Comparison of ENCODE assay signal across 22 cellular contexts in genomic region chr12:112803620-112804279, GRCh38. TPM values are rescaled to one million over a fixed set of nuclear protein-coding genes. Genes with fewer than 3 reads are reported as not detected.
"Had no signal": no experiment of that assay in that cellular context is flagged by ENCODE, and none has a peak within 500 bp of the region (broad histone marks: within the 10 kb centered on the region; RNA-seq: fewer than 3 reads in every experiment).

No MANE protein-coding gene starts in this region.

- H3K9me3 ChIP-seq: prostate gland, transverse colon, vagina had no signal

- H3K36me3 ChIP-seq: prostate gland, transverse colon, vagina had no signal

- H3K4me3 Mint-ChIP-seq: activated CD4-positive, alpha-beta T cell treated with anti-CD3 and anti-CD28 coated beads, Interleukin-2, amount 10 ng/mL, durations not matched to agents 24 days and 14 days; activated naive CD8-positive, alpha-beta T cell treated with anti-CD3 and anti-CD28 coated beads for 36 hours; brain; central memory CD8-positive, alpha-beta T cell; immature natural killer cell; nephron had no signal

- H3K36me3 Mint-ChIP-seq: activated naive CD8-positive, alpha-beta T cell treated with anti-CD3 and anti-CD28 coated beads for 36 hours; brain; immature natural killer cell had no signal

- DNase-seq: activated CD4-positive, alpha-beta T cell treated with anti-CD3 and anti-CD28 coated beads, Interleukin-2, amount 10 ng/mL, durations not matched to agents 24 days and 14 days; activated CD4-positive, CD25-positive, alpha-beta regulatory T cell; activated CD8-positive, alpha-beta memory T cell treated with anti-CD3 and anti-CD28 coated beads for 24 hours; activated gamma-delta T cell treated with Interleukin-2 at 50 U/mL for 16 hours; activated naive CD8-positive, alpha-beta T cell treated with anti-CD3 and anti-CD28 coated beads for 36 hours; amygdala; effector CD8-positive, alpha-beta T cell; foreskin keratinocyte; glutamatergic neuron; immature natural killer cell; right cardiac atrium; small intestine; stimulated activated CD4-positive, alpha-beta T cell treated with anti-CD3 and anti-CD28 coated beads, Interleukin-4, amount 100 ng/mL, for 24 hours; stimulated activated naive CD8-positive, alpha-beta T cell treated with anti-CD3 and anti-CD28 coated beads, Interleukin-15, Interleukin-2, amounts not matched to agents 100 U/mL and 50 U/mL, for 24 hours; transverse colon had no signal

- H3K4me1 ChIP-seq: foreskin keratinocyte, prostate gland, transverse colon, vagina had no signal

- H3K4me1 Mint-ChIP-seq: activated CD4-positive, alpha-beta T cell treated with anti-CD3 and anti-CD28 coated beads, Interleukin-2, amount 10 ng/mL, durations not matched to agents 24 days and 14 days; immature natural killer cell; nephron had no signal

- H3K4me3 ChIP-seq: prostate gland, transverse colon, vagina had no signal

- H3K27me3 ChIP-seq: vagina had no signal

- H3K27ac Mint-ChIP-seq: activated CD4-positive, alpha-beta T cell treated with anti-CD3 and anti-CD28 coated beads, Interleukin-2, amount 10 ng/mL, durations not matched to agents 24 days and 14 days; activated naive CD8-positive, alpha-beta T cell treated with anti-CD3 and anti-CD28 coated beads for 36 hours; brain; immature natural killer cell; nephron had no signal

- H3K27ac ChIP-seq: foreskin keratinocyte, prostate gland, transverse colon, vagina had no signal

- H3K9me3 Mint-ChIP-seq: activated CD4-positive, alpha-beta T cell treated with anti-CD3 and anti-CD28 coated beads, Interleukin-2, amount 10 ng/mL, durations not matched to agents 24 days and 14 days; activated naive CD8-positive, alpha-beta T cell treated with anti-CD3 and anti-CD28 coated beads for 36 hours; brain; central memory CD8-positive, alpha-beta T cell; immature natural killer cell; nephron had no signal

- ATAC-seq: foreskin keratinocyte; right cardiac atrium; stimulated activated naive CD8-positive, alpha-beta T cell treated with anti-CD3 and anti-CD28 coated beads, Interleukin-15, Interleukin-2, amounts not matched to agents 100 U/mL and 50 U/mL, for 24 hours had no signal

RNA-seq across cellular contexts. Expression of gene RPH3A, which starts 12.2 kb away (rescaled TPM):
- total RNA-seq: activated CD4-positive, alpha-beta T cell treated with anti-CD3 and anti-CD28 coated beads, Interleukin-2, amount 10 ng/mL, durations not matched to agents 24 days and 14 days; activated naive CD8-positive, alpha-beta T cell treated with anti-CD3 and anti-CD28 coated beads for 36 hours; foreskin keratinocyte; lower leg skin; osteoblast; prostate gland; right cardiac atrium had no signal
- polyA plus RNA-seq: foreskin keratinocyte, immature natural killer cell, right cardiac atrium had no signal
